27 cellular contexts compared by ENCODE assay signal in genomic region chr19:14354445-14354844, GRCh38. TPM values are rescaled to one million over a fixed set of nuclear protein-coding genes. Genes with fewer than 3 reads are reported as not detected.
DNase-seq lines count a peak whose midpoint lies in the region; ATAC-seq and TF ChIP-seq lines count a peak whose summit lies in the region.
"Had no signal": no experiment of that assay in that cellular context is flagged by ENCODE, and none has a peak within 500 bp of the region (broad histone marks: within the 10 kb centered on the region; RNA-seq: fewer than 3 reads in every experiment).

No MANE protein-coding gene starts in this region.

- no peak overlapping the region for H3K4me3 ChIP-seq in Jurkat, Clone E6-1 (ENCODE audit: low read length)
- H3K4me3 ChIP-seq: GM23338, heart right ventricle, left lung, sigmoid colon had no signal

- ATAC-seq in WTC11, result no peak
- ATAC-seq in natural killer cell treated with Interleukin-12 subunit alpha and Interleukin-12 subunit beta and Interleukin-15 and Interleukin-18, amount 100 ng/mL, for 72 hours, result no peak
- ATAC-seq: heart right ventricle; left lung; stimulated activated naive CD8-positive, alpha-beta T cell treated with anti-CD3 and anti-CD28 coated beads, Interleukin-15, Interleukin-2, amounts not matched to agents 100 U/mL and 50 U/mL, for 24 hours had no signal

- TF ChIP-seq CTCF in WTC11 (IDR thresholded peaks at IDR 0.05), result no peak

- CTCF ChIA-PET in WTC11 (lab: Charles Lee), result interaction anchor here (0.8 to 7.5 kb wide), 2 partner anchors 27 to 51 kb away, joined by 4 to 103 read pairs; partner anchors contain the start of gene ADGRE5

- H3K4me1 Mint-ChIP-seq in WTC11, result peaks cover 6% of the 10 kb centered on the region
- peaks cover 24 to 28% of the 10 kb centered on the region in 2 donors for H3K4me1 Mint-ChIP-seq in natural killer cell treated with Interleukin-12 subunit alpha and Interleukin-12 subunit beta and Interleukin-15 and Interleukin-18, amount 100 ng/mL, for 72 hours (ENCODE audit: low read depth in 2 of 2)

- in situ Hi-C loops in ACHN (cut with HindIII; ENCODE audit: low pct_ligation_motif_present, low pct_unique_long_range_greater_than_20kb, low sequenced_read_pairs), result no loop called here

- H3K27ac Mint-ChIP-seq in WTC11, result no peak overlapping the region
- peak overlapping the region; percentile 96 for H3K27ac Mint-ChIP-seq in natural killer cell treated with Interleukin-12 subunit alpha and Interleukin-12 subunit beta and Interleukin-15 and Interleukin-18, amount 100 ng/mL, for 72 hours
- H3K27ac Mint-ChIP-seq: GM23338, mesothelial cell of epicardium, nephron progenitor cell had no signal

- DNase-seq in DMS 273 (lab: John Stamatoyannopoulos, UW; ENCODE audit: unreplicated experiment), result peak; percentile 25
- no peak for DNase-seq in DMS 273 treated with DMSO at 0.1 percent for 48 hours (lab: John Stamatoyannopoulos, UW)
- peak; percentile 46 for DNase-seq in Jurkat, Clone E6-1 (ENCODE audit: low read depth, low spot score)
- DNase-seq in WTC11 (ENCODE audit: low spot score), result no peak
- DNase-seq in natural killer cell treated with Interleukin-12 subunit alpha and Interleukin-12 subunit beta and Interleukin-15 and Interleukin-18, amount 100 ng/mL, for 72 hours (ENCODE audit: low spot score), result no peak
- DNase-seq in superior temporal gyrus (ENCODE audit: extremely low spot score), result no peak
- DNase-seq in ACHN, result no peak
- DNase-seq in GF-D8 (lab: John Stamatoyannopoulos, UW), result no peak
- DNase-seq: activated CD4-positive, alpha-beta T cell treated with anti-CD3 and anti-CD28 coated beads for 4 hours; activated CD8-positive, alpha-beta memory T cell treated with anti-CD3 and anti-CD28 coated beads, Interleukin-2, amount 50 U/mL, for 4 hours; activated effector memory CD4-positive, alpha-beta T cell treated with anti-CD3 and anti-CD28 coated beads, Interleukin-2, amount 50 U/mL, for 16 hours; amygdala; Calu3; heart right ventricle; left lung; NCI-H1092; NCI-H2081 treated with DMSO at 0.1 percent for 48 hours; NCI-H510A; nephron progenitor cell; posterior cingulate gyrus; sigmoid colon; stimulated activated naive CD8-positive, alpha-beta T cell treated with anti-CD3 and anti-CD28 coated beads, Interleukin-15, Interleukin-2, amounts not matched to agents 100 U/mL and 50 U/mL, for 24 hours; trophoblast cell had no signal

- POLR2A ChIA-PET in WTC11 (lab: Charles Lee), result no interaction called here

- H3K36me3 Mint-ChIP-seq in WTC11, result no peaks in the 10 kb centered on the region
- H3K36me3 Mint-ChIP-seq in natural killer cell treated with Interleukin-12 subunit alpha and Interleukin-12 subunit beta and Interleukin-15 and Interleukin-18, amount 100 ng/mL, for 72 hours, result no peaks in the 10 kb centered on the region
- H3K36me3 Mint-ChIP-seq: mesothelial cell of epicardium had no signal

- H3K27me3 Mint-ChIP-seq in WTC11 (ENCODE audit: low read depth), result peaks cover 1% of the 10 kb centered on the region; the same call in 1 of the 2 replicates
- no peaks in the 10 kb centered on the region for H3K27me3 Mint-ChIP-seq in natural killer cell treated with Interleukin-12 subunit alpha and Interleukin-12 subunit beta and Interleukin-15 and Interleukin-18, amount 100 ng/mL, for 72 hours
- H3K27me3 Mint-ChIP-seq: B cell had no signal

- no peaks in the 10 kb centered on the region for H3K9me3 Mint-ChIP-seq in WTC11
- no peaks in the 10 kb centered on the region for H3K9me3 Mint-ChIP-seq in natural killer cell treated with Interleukin-12 subunit alpha and Interleukin-12 subunit beta and Interleukin-15 and Interleukin-18, amount 100 ng/mL, for 72 hours
- H3K9me3 Mint-ChIP-seq: dendritic cell treated with granulocyte-macrophage colony-stimulating factor and Interleukin-4, amounts not matched to agents 40 ng/mL and 50 ng/mL, for 4 days; GM23338; mesothelial cell of epicardium had no signal

- H3K4me3 Mint-ChIP-seq in WTC11, result no peak overlapping the region
- no peak overlapping the region for H3K4me3 Mint-ChIP-seq in natural killer cell treated with Interleukin-12 subunit alpha and Interleukin-12 subunit beta and Interleukin-15 and Interleukin-18, amount 100 ng/mL, for 72 hours
- H3K4me3 Mint-ChIP-seq: dendritic cell treated with granulocyte-macrophage colony-stimulating factor and Interleukin-4, amounts not matched to agents 40 ng/mL and 50 ng/mL, for 4 days; GM23338; mesothelial cell of epicardium; nephron progenitor cell had no signal

TF ChIP-seq in WTC11, 78 proteins besides CTCF, POLR2A, EP300 and RAD21 (continues in another document):
- peak; percentile 51; the same call in 1 of the 2 replicates for TF ChIP-seq USF1 (CRISPR knock-in tag; IDR thresholded peaks at IDR 0.05)
- no peak for TF ChIP-seq RELA (CRISPR knock-in tag; IDR thresholded peaks at IDR 0.05; ENCODE audit: borderline replicate concordance)
- no peak for TF ChIP-seq PRDM15 (CRISPR knock-in tag; IDR thresholded peaks at IDR 0.05)
- no peak for TF ChIP-seq FOXP1 (CRISPR knock-in tag; IDR thresholded peaks at IDR 0.05; ENCODE audit: borderline replicate concordance)
- no peak for TF ChIP-seq FOXK1 (CRISPR knock-in tag; IDR thresholded peaks at IDR 0.05)
- TF ChIP-seq USF2 (CRISPR knock-in tag; IDR thresholded peaks at IDR 0.05), result peak; percentile 67
- TF ChIP-seq ZNF138 (CRISPR knock-in tag; conservative IDR thresholded peaks at IDR 0.05), result no peak
- no peak for TF ChIP-seq NFE2L1 (CRISPR knock-in tag; IDR thresholded peaks at IDR 0.05)
- no peak for TF ChIP-seq GRHL2 (CRISPR knock-in tag; IDR thresholded peaks at IDR 0.05; ENCODE audit: insufficient replicate concordance, severe bottlenecking)

RNA-seq across cellular contexts. Expression of gene ADGRE5, which starts 26.8 kb away (rescaled TPM):
- 30.3 TPM for polyA plus RNA-seq in Jurkat, Clone E6-1 (2012; ENCODE audit: insufficient read depth, insufficient read length)
- 3.2 to 4.0 TPM (median 3.9 TPM) in 3 replicates for total RNA-seq in WTC11 (2021)
- 100 to 1,000 TPM; 348 to 798 TPM for total RNA-seq in natural killer cell treated with Interleukin-12 subunit alpha and Interleukin-12 subunit beta and Interleukin-15 and Interleukin-18, amount 100 ng/mL, for 72 hours

Comparison
In these comparisons a context has a peak if more than half of its experiments do, and no peak if none do; other contexts are left out.
1. DNase-seq: peak in DMS 273 (single experiment) and Jurkat, Clone E6-1 (single experiment); none in DMS 273 treated with DMSO at 0.1 percent for 48 hours (single experiment), WTC11 (single experiment), natural killer cell treated with Interleukin-12 subunit alpha and Interleukin-12 subunit beta and Interleukin-15 and Interleukin-18, amount 100 ng/mL, for 72 hours (single experiment), superior temporal gyrus (single experiment), ACHN (single experiment) and GF-D8 (single experiment).
2. RNA of gene ADGRE5, which starts 26.8 kb away (total RNA-seq): 348 to 798 TPM in natural killer cell treated with Interleukin-12 subunit alpha and Interleukin-12 subunit beta and Interleukin-15 and Interleukin-18, amount 100 ng/mL, for 72 hours; 3.2 to 4.0 TPM in WTC11; every median in the first group is over 10 times any median in the second.